Comparison of ENCODE assay signal across 25 cellular contexts in genomic region chr1:4703646-4704045, GRCh38. TPM values are rescaled to one million over a fixed set of nuclear protein-coding genes. Genes with fewer than 3 reads are reported as not detected.
DNase-seq lines count a peak whose midpoint lies in the region; ATAC-seq, FAIRE-seq and TF ChIP-seq lines count a peak whose summit lies in the region.
"Had no signal": no experiment of that assay in that cellular context is flagged by ENCODE, and none has a peak within 500 bp of the region (broad histone marks: within the 10 kb centered on the region; RNA-seq: fewer than 3 reads in every experiment).

No MANE protein-coding gene starts in this region.

- TF ChIP-seq POLR2A in breast epithelium (IDR thresholded peaks at IDR 0.05): no peak

- peak overlapping the region; percentile 10 for H3K4me2 ChIP-seq in mammary epithelial cell (ENCODE audit: insufficient read depth, low read depth, low read length)
- peak overlapping the region; percentile 66 for H3K4me2 ChIP-seq in keratinocyte (ENCODE audit: control insufficient read depth, extremely low read depth, insufficient read depth, low read depth, low read length)
- H3K4me2 ChIP-seq: BLaER1 treated with 17β-estradiol and CSF1 and Interleukin-3, amounts not matched to agents 10 nM and 100 nM; GM23338 had no signal

- H3K9ac ChIP-seq in mammary epithelial cell (ENCODE audit: insufficient read depth, low read length): no peak overlapping the region
- H3K9ac ChIP-seq in keratinocyte (ENCODE audit: control insufficient read depth, extremely low read depth, insufficient read depth, low read length): peak overlapping the region; percentile 65
- H3K9ac ChIP-seq: BLaER1 treated with 17β-estradiol and CSF1 and Interleukin-3, amounts not matched to agents 10 nM and 100 nM had no signal

- BruUV-seq in mammary epithelial cell (replicated peaks; lab: Mats Ljungman, UMichigan): no TSS peak

- intact Hi-C loops in mammary epithelial cell (cut with micrococcal nuclease): no loop called here
- intact Hi-C loops in breast epithelium (cut with DNase I; ENCODE audit: low total_unique reads): no loop called here

- H3K9me3 ChIP-seq in mammary epithelial cell (replicated peaks; ENCODE audit: insufficient read depth, low read length): no peaks in the 10 kb centered on the region
- no peaks in the 10 kb centered on the region for H3K9me3 ChIP-seq in breast epithelium
- no peaks in the 10 kb centered on the region for H3K9me3 ChIP-seq in keratinocyte (ENCODE audit: control insufficient read depth, low read depth, low read length)
- H3K9me3 ChIP-seq: BE2C; BLaER1 treated with 17β-estradiol and CSF1 and Interleukin-3, amounts not matched to agents 10 nM and 100 nM had no signal

- H3K9me3 Mint-ChIP-seq in activated T-cell treated with anti-CD3 and anti-CD28 coated beads, Interleukin-2, amount 50 U/mL, for 24 hours: no peaks in the 10 kb centered on the region
- H3K9me3 Mint-ChIP-seq: CD4-positive, alpha-beta T cell; GM23338 had no signal

- no peak overlapping the region for H3K4me3 Mint-ChIP-seq in activated T-cell treated with anti-CD3 and anti-CD28 coated beads, Interleukin-2, amount 50 U/mL, for 24 hours
- H3K4me3 Mint-ChIP-seq: CD14-positive monocyte; CD4-positive, alpha-beta T cell; CD8-positive, alpha-beta memory T cell; GM23338 had no signal

- no peak for ATAC-seq in HG03342 (IDR thresholded peaks at IDR 0.05; ENCODE audit: unreplicated experiment)
- no peak for ATAC-seq in activated CD4-positive, CD25-positive, alpha-beta regulatory T cell treated with anti-CD3 and anti-CD28 coated beads, Interleukin-2, amount 50 U/mL, for 24 hours
- ATAC-seq: GM23338 had no signal

- no peaks in the 10 kb centered on the region for H4K20me1 ChIP-seq in mammary epithelial cell (ENCODE audit: insufficient read depth, low read length)
- H4K20me1 ChIP-seq in keratinocyte (ENCODE audit: control insufficient read depth, extremely low read depth, insufficient read depth, low read length): no peaks in the 10 kb centered on the region

- H3K36me3 ChIP-seq in mammary epithelial cell (ENCODE audit: insufficient read depth, low read length) (no peaks in the 10 kb centered on the region), breast epithelium (no peaks in the 10 kb centered on the region), brain microvascular endothelial cell (replicated peaks) (no peaks in the 10 kb centered on the region), keratinocyte (ENCODE audit: control insufficient read depth in 2 of 2, extremely low read depth in 1 of 2, insufficient read depth in 2 of 2, low read length in 2 of 2) (no peaks in the 10 kb centered on the region)
- H3K36me3 ChIP-seq: BE2C; BLaER1 treated with 17β-estradiol and CSF1 and Interleukin-3, amounts not matched to agents 10 nM and 100 nM had no signal

- dilution Hi-C loops in mammary epithelial cell (cut with HindIII; ENCODE audit: low sequenced_read_pairs) (no loop called here), keratinocyte (cut with MboI; ENCODE audit: extremely low pct_ligation_motif_present, low sequenced_read_pairs) (no loop called here)

- no peaks in the 10 kb centered on the region for H3K9me1 ChIP-seq in keratinocyte (ENCODE audit: control insufficient read depth, extremely low read depth, insufficient read depth, low read length)

- peaks cover 16% of the 10 kb centered on the region for H3K27me3 Mint-ChIP-seq in activated T-cell treated with anti-CD3 and anti-CD28 coated beads, Interleukin-2, amount 50 U/mL, for 24 hours

- in situ Hi-C loops in mammary epithelial cell (cut with MboI; ENCODE audit: low sequenced_read_pairs in 2 of 2): no loop called here
- in situ Hi-C loops in brain microvascular endothelial cell (cut with HindIII; ENCODE audit: low pct_ligation_motif_present, low sequenced_read_pairs): no loop called here

- H3K27ac ChIP-seq in mammary epithelial cell (ENCODE audit: insufficient read depth, low read depth, low read length): peak overlapping the region; percentile 72
- H3K27ac ChIP-seq in breast epithelium: no peak overlapping the region
- H3K27ac ChIP-seq in brain microvascular endothelial cell: peak overlapping the region; percentile 92
- H3K27ac ChIP-seq in keratinocyte (ENCODE audit: control insufficient read depth, insufficient read depth, low read length): peak overlapping the region; percentile 82
- H3K27ac ChIP-seq: 22Rv1; BLaER1 treated with 17β-estradiol and CSF1 and Interleukin-3, amounts not matched to agents 10 nM and 100 nM had no signal

- no peaks in the 10 kb centered on the region for H3K36me3 Mint-ChIP-seq in activated T-cell treated with anti-CD3 and anti-CD28 coated beads, Interleukin-2, amount 50 U/mL, for 24 hours (ENCODE audit: low read depth)
- H3K36me3 Mint-ChIP-seq: CD14-positive monocyte; CD8-positive, alpha-beta memory T cell had no signal

- 93% methylated on average over 6 of the region's 6 CpGs for WGBS in mammary epithelial cell (ENCODE audit: low coverage, missing lambda C conversion rate)

- H2AFZ ChIP-seq in mammary epithelial cell (ENCODE audit: low read depth, low read length) (peak overlapping the region; percentile 40), keratinocyte (ENCODE audit: control insufficient read depth, low read length) (no peak overlapping the region)
- H2AFZ ChIP-seq: GM23338 had no signal

- H3K27me3 ChIP-seq in mammary epithelial cell (ENCODE audit: insufficient read depth, low read length) (no peaks in the 10 kb centered on the region), breast epithelium (peaks cover 0 to 34% of the 10 kb centered on the region in 2 donors), brain microvascular endothelial cell (replicated peaks) (no peaks in the 10 kb centered on the region), keratinocyte (ENCODE audit: control insufficient read depth, extremely low read depth, insufficient read depth, low read length) (no peaks in the 10 kb centered on the region)
- H3K27me3 ChIP-seq: BE2C; BLaER1 treated with 17β-estradiol and CSF1 and Interleukin-3, amounts not matched to agents 10 nM and 100 nM had no signal

- CTCF ChIA-PET in mammary epithelial cell (lab: Charles Lee; ENCODE audit: low non-redundant PET): no interaction called here

- no peak for TF ChIP-seq CTCF in mammary epithelial cell (conservative IDR thresholded peaks at IDR 0.05 in 1 of 2, IDR thresholded peaks at IDR 0.05 in 1 of 2; ENCODE audit: extremely low read depth in 1 of 2, insufficient read depth in 1 of 2, low read depth in 1 of 2, low read length in 2 of 2)
- TF ChIP-seq CTCF in breast epithelium (IDR thresholded peaks at IDR 0.05): no peak
- no peak for TF ChIP-seq CTCF in brain microvascular endothelial cell (IDR thresholded peaks at IDR 0.05; ENCODE audit: low read depth, low read length, missing control alignments)
- TF ChIP-seq CTCF in keratinocyte (optimal IDR thresholded peaks at IDR 0.05 in 1 of 3, IDR thresholded peaks at IDR 0.05 in 1 of 3, conservative IDR thresholded peaks at IDR 0.05 in 1 of 3; ENCODE audit: extremely low read depth in 1 of 3, insufficient read depth in 2 of 3, low read length in 3 of 3): no peak

- no peak for FAIRE-seq in keratinocyte (lab: Jason Lieb, UNC)
- FAIRE-seq: A204.1, D721Med, GM12891, GM18507, H54 had no signal

- H3K4me1 ChIP-seq in mammary epithelial cell (ENCODE audit: insufficient read depth, low read length) (peaks cover 13% of the 10 kb centered on the region), breast epithelium (no peaks in the 10 kb centered on the region), keratinocyte (ENCODE audit: control insufficient read depth, extremely low read depth, insufficient read depth, low read length) (peaks cover 17% of the 10 kb centered on the region)
- H3K4me1 ChIP-seq: BE2C had no signal

- no peak overlapping the region for H3K4me3 ChIP-seq in mammary epithelial cell (replicated peaks in 1 of 3; ENCODE audit: insufficient read depth in 1 of 3, low read depth in 2 of 3, low read length in 3 of 3)
- no peak overlapping the region for H3K4me3 ChIP-seq in breast epithelium
- H3K4me3 ChIP-seq in brain microvascular endothelial cell (ENCODE audit: low read depth, low read length): no peak overlapping the region
- peak overlapping the region in 1 of 3 experiments; percentile 47 for H3K4me3 ChIP-seq in keratinocyte (ENCODE audit: control insufficient read depth in 2 of 3, extremely low read depth in 1 of 3, insufficient read depth in 2 of 3, low read depth in 1 of 3, low read length in 3 of 3)
- H3K4me3 ChIP-seq: BLaER1 treated with 17β-estradiol and CSF1 and Interleukin-3, amounts not matched to agents 10 nM and 100 nM; GM23338 had no signal

- no peaks in the 10 kb centered on the region for H3K4me1 Mint-ChIP-seq in activated T-cell treated with anti-CD3 and anti-CD28 coated beads, Interleukin-2, amount 50 U/mL, for 24 hours (ENCODE audit: low read depth)
- H3K4me1 Mint-ChIP-seq: CD14-positive monocyte; CD8-positive, alpha-beta memory T cell had no signal

- H3K27ac Mint-ChIP-seq in activated T-cell treated with anti-CD3 and anti-CD28 coated beads, Interleukin-2, amount 50 U/mL, for 24 hours: no peak overlapping the region
- H3K27ac Mint-ChIP-seq: CD4-positive, alpha-beta T cell; CD8-positive, alpha-beta memory T cell; GM23338 had no signal

- no peak for DNase-seq in mammary epithelial cell
- no peak for DNase-seq in breast epithelium (ENCODE audit: low spot score in 2 of 2)
- DNase-seq in EH (ENCODE audit: low read depth): peak; percentile 18
- no peak for DNase-seq in brain microvascular endothelial cell
- DNase-seq in keratinocyte (ENCODE audit: low read depth, low spot score): no peak
- no peak for DNase-seq in activated T-cell treated with anti-CD3 and anti-CD28 coated beads, Interleukin-2, amount 50 U/mL, for 24 hours
- DNase-seq: AML-193; BE2C; CD4-positive, alpha-beta T cell; CD8-positive, alpha-beta memory T cell; DMS 273 treated with DMSO at 0.1 percent for 48 hours; DMS79; GF-D8; HCEC 1CT had no signal

- H3K79me2 ChIP-seq in mammary epithelial cell (ENCODE audit: insufficient read depth, low read length) (peaks cover 8% of the 10 kb centered on the region), keratinocyte (ENCODE audit: control insufficient read depth, insufficient read depth, low read length) (peaks cover 2% of the 10 kb centered on the region)

RNA-seq across cellular contexts. Expression of gene AJAP1, which starts 49.2 kb away (rescaled TPM):
- total RNA-seq in mammary epithelial cell (1 to 10 TPM; 5.0 to 7.4 TPM), breast epithelium (under 1 TPM; 0.16 to 0.66 (median 0.44) TPM)
- polyA plus RNA-seq in mammary epithelial cell (3.0 TPM), keratinocyte (2.2 to 2.8 TPM (median 2.5 TPM) in 3 replicates)
- polyA minus RNA-seq in mammary epithelial cell (7.5 TPM), keratinocyte (1.7 to 3.4 TPM (median 1.8 TPM) in 3 replicates)
- polyA plus RNA-seq in keratinocyte (2011; ENCODE audit: low read depth): 1.9 TPM
- 1.8 and 2.4 TPM in 2 replicates for polyA plus RNA-seq in keratinocyte (2011; cell fraction: cytosol; rRNA removed)
- polyA plus RNA-seq in keratinocyte (2011; cell fraction: nucleus; rRNA removed): 3.4 and 4.7 TPM in 2 replicates
- 2.3 and 3.6 TPM in 2 replicates for polyA plus RNA-seq in keratinocyte (2012; ENCODE audit: low replicate concordance)
- 3.5 TPM for polyA minus RNA-seq in keratinocyte (2011; cell fraction: cytosol; rRNA and poly(A)+ RNA removed)
- 3.1 and 4.1 TPM in 2 replicates for polyA minus RNA-seq in keratinocyte (2011; cell fraction: nucleus; rRNA and poly(A)+ RNA removed)
- total RNA-seq: CD8-positive, alpha-beta memory T cell; GM23338 had no signal
- polyA plus RNA-seq: CD14-positive monocyte; CD8-positive, alpha-beta memory T cell; GM23338 had no signal

Comparison
In these comparisons a context has a peak if more than half of its experiments do, and no peak if none do; other contexts are left out.
1. H3K27ac ChIP-seq: peak in mammary epithelial cell (single experiment), brain microvascular endothelial cell (single experiment) and keratinocyte (single experiment); none in breast epithelium (0 of 2).